12 cellular contexts compared by ENCODE assay signal in the genomic region with DNA sequence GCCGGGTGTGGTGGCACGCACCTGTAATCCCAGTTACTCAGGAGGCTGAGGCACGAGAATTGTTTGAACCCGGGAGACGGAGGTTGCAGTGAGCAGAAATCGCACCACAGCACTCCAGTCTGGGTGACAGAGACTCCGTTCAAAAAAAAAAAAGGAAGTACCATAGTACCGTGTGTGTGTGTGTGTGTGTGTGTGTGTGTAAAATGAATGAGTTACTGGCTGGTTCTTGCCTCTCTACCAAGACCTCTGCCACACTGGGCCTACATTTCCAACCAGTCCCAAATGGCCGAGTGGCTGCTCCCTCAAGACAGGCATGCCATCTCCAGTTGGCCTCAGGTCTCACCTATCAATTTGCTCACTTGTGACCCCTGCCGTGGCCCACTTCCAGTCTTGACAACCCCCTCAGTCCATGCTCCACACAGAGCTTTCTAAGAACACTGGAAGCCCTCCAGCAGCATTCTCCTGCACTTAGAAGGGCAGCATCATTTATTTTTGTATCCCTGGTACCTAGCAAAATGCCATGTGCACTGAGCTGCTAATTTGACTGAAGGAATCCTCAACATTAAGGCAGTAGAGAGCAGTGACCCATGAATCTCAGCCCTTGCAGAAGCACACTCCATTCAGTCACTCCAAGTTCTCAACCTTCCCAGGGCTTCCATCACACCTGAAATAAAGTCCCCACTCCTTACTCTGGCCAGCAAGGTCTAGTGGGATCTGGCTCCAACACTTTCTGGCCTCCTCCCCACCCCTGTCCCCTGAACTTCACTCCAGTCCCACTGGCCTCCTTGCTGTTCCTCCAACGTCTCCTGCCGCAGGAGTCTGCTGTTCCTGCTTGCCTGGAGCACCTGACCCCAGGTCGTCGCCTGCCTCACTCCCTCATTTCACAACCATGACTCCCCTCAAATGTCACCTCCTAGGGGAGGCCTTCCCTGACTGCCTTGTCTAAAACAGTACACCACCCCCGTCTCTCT. TPM values are rescaled to one million over a fixed set of nuclear protein-coding genes. Genes with fewer than 3 reads are reported as not detected.
DNase-seq lines count a peak whose midpoint lies in the region; ATAC-seq and TF ChIP-seq lines count a peak whose summit lies in the region.
"Had no signal": no experiment of that assay in that cellular context is flagged by ENCODE, and none has a peak within 500 bp of the region (broad histone marks: within the 10 kb centered on the region; RNA-seq: fewer than 3 reads in every experiment).

No MANE protein-coding gene starts in this region.

- no peaks in the 10 kb centered on the region for H3K27me3 ChIP-seq in layer of hippocampus (ENCODE audit: control insufficient read depth, insufficient read depth, low read length)
- no peaks in the 10 kb centered on the region for H3K27me3 ChIP-seq in testis
- H3K27me3 ChIP-seq: ovary had no signal

- no peak for DNase-seq in activated CD4-positive, alpha-beta T cell treated with anti-CD3 and anti-CD28 coated beads, Interleukin-2, amount 10 ng/mL, durations not matched to agents 24 days and 14 days
- DNase-seq in activated CD4-positive, alpha-beta T cell treated with anti-CD3 and anti-CD28 coated beads, Interleukin-2, amount 50 U/mL, for 48 hours, result no peak
- DNase-seq in WTC11 (ENCODE audit: low spot score) (no peak), testis (no peak), NCI-H1694 (lab: John Stamatoyannopoulos, UW) (no peak), DMS153 (lab: John Stamatoyannopoulos, UW) (no peak)
- DNase-seq: NCI-H2171, ovary had no signal

- H3K27ac ChIP-seq in layer of hippocampus (ENCODE audit: low read depth, low read length), result peak overlapping the region; percentile 78
- peak overlapping the region; percentile 65 to 91 for H3K27ac ChIP-seq in testis
- H3K27ac ChIP-seq: ovary had no signal

- peak overlapping the region; percentile 47 for H3K4me3 Mint-ChIP-seq in activated CD4-positive, alpha-beta T cell treated with anti-CD3 and anti-CD28 coated beads, Interleukin-2, amount 10 ng/mL, durations not matched to agents 24 days and 14 days
- no peak overlapping the region for H3K4me3 Mint-ChIP-seq in WTC11

- no peak for TF ChIP-seq CTCF in WTC11 (IDR thresholded peaks at IDR 0.05)
- no peak for TF ChIP-seq CTCF in testis (IDR thresholded peaks at IDR 0.05)

- no peaks in the 10 kb centered on the region for H3K9me3 Mint-ChIP-seq in activated CD4-positive, alpha-beta T cell treated with anti-CD3 and anti-CD28 coated beads, Interleukin-2, amount 10 ng/mL, durations not matched to agents 24 days and 14 days
- H3K9me3 Mint-ChIP-seq in WTC11, result no peaks in the 10 kb centered on the region

- peak overlapping the region; percentile 70 for H3K27ac Mint-ChIP-seq in activated CD4-positive, alpha-beta T cell treated with anti-CD3 and anti-CD28 coated beads, Interleukin-2, amount 10 ng/mL, durations not matched to agents 24 days and 14 days
- H3K27ac Mint-ChIP-seq in WTC11, result peak overlapping the region; percentile 87

- no peak for TF ChIP-seq POLR2A in testis (IDR thresholded peaks at IDR 0.05)

- H3K4me1 ChIP-seq in testis, result peaks cover 67% of the 10 kb centered on the region

- POLR2A ChIA-PET in WTC11 (lab: Charles Lee), result no interaction called here

- CTCF ChIA-PET in WTC11 (lab: Charles Lee), result interaction anchor here (0.7 to 1.5 kb wide), 4 partner anchors 55 to 155 kb away, joined by 3 to 6 read pairs (median 3); a partner anchor contains a TSS

- no peaks in the 10 kb centered on the region for H3K36me3 ChIP-seq in testis (ENCODE audit: low read depth, missing control alignments)
- H3K36me3 ChIP-seq: ovary had no signal

- H3K27me3 Mint-ChIP-seq in activated CD4-positive, alpha-beta T cell treated with anti-CD3 and anti-CD28 coated beads, Interleukin-2, amount 10 ng/mL, durations not matched to agents 24 days and 14 days, result no peaks in the 10 kb centered on the region
- no peaks in the 10 kb centered on the region for H3K27me3 Mint-ChIP-seq in WTC11 (ENCODE audit: low read depth)

- H3K4me3 ChIP-seq in testis, result no peak overlapping the region
- H3K4me3 ChIP-seq: ovary had no signal

- no peaks in the 10 kb centered on the region for H3K9me3 ChIP-seq in testis
- H3K9me3 ChIP-seq: ovary had no signal

- H3K36me3 Mint-ChIP-seq in activated CD4-positive, alpha-beta T cell treated with anti-CD3 and anti-CD28 coated beads, Interleukin-2, amount 10 ng/mL, durations not matched to agents 24 days and 14 days (ENCODE audit: low read depth), result peaks cover 81% of the 10 kb centered on the region
- peaks cover 6% of the 10 kb centered on the region; the same call in 1 of the 2 replicates for H3K36me3 Mint-ChIP-seq in WTC11

- no peak for ATAC-seq in WTC11
- ATAC-seq in HG03442 (IDR thresholded peaks at IDR 0.05; ENCODE audit: unreplicated experiment), result no peak

- WGBS in testis, 2 donors, result 80 to 85% methylated on average over 15 of the region's 15 CpGs

- peaks cover 66% of the 10 kb centered on the region for H3K4me1 Mint-ChIP-seq in activated CD4-positive, alpha-beta T cell treated with anti-CD3 and anti-CD28 coated beads, Interleukin-2, amount 10 ng/mL, durations not matched to agents 24 days and 14 days
- peaks cover 16% of the 10 kb centered on the region for H3K4me1 Mint-ChIP-seq in WTC11

- intact Hi-C loops in activated CD4-positive, alpha-beta T cell treated with anti-CD3 and anti-CD28 coated beads, Interleukin-2, amount 10 ng/mL, durations not matched to agents 24 days and 14 days (cut with micrococcal nuclease), result loop anchor here (2.0 kb wide), 1 partner anchor 13 kb away; no protein-coding TSS in a partner anchor
- intact Hi-C loops in testis (cut with DNase I; ENCODE audit: low total_unique reads), result no loop called here

TF ChIP-seq in WTC11, 78 proteins besides CTCF, POLR2A, EP300 and RAD21:
- TF ChIP-seq TEAD4 (CRISPR knock-in tag; IDR thresholded peaks at IDR 0.05) (no peak), NR2C2 (CRISPR knock-in tag; IDR thresholded peaks at IDR 0.05) (no peak), CREM (CRISPR knock-in tag; IDR thresholded peaks at IDR 0.05) (no peak)
- TF ChIP-seq, protein P1, sequence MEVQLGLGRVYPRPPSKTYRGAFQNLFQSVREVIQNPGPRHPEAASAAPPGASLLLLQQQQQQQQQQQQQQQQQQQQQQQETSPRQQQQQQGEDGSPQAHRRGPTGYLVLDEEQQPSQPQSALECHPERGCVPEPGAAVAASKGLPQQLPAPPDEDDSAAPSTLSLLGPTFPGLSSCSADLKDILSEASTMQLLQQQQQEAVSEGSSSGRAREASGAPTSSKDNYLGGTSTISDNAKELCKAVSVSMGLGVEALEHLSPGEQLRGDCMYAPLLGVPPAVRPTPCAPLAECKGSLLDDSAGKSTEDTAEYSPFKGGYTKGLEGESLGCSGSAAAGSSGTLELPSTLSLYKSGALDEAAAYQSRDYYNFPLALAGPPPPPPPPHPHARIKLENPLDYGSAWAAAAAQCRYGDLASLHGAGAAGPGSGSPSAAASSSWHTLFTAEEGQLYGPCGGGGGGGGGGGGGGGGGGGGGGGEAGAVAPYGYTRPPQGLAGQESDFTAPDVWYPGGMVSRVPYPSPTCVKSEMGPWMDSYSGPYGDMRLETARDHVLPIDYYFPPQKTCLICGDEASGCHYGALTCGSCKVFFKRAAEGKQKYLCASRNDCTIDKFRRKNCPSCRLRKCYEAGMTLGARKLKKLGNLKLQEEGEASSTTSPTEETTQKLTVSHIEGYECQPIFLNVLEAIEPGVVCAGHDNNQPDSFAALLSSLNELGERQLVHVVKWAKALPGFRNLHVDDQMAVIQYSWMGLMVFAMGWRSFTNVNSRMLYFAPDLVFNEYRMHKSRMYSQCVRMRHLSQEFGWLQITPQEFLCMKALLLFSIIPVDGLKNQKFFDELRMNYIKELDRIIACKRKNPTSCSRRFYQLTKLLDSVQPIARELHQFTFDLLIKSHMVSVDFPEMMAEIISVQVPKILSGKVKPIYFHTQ (CRISPR knock-in tag; IDR thresholded peaks at IDR 0.05), result no peak
- TF ChIP-seq, protein P2, sequence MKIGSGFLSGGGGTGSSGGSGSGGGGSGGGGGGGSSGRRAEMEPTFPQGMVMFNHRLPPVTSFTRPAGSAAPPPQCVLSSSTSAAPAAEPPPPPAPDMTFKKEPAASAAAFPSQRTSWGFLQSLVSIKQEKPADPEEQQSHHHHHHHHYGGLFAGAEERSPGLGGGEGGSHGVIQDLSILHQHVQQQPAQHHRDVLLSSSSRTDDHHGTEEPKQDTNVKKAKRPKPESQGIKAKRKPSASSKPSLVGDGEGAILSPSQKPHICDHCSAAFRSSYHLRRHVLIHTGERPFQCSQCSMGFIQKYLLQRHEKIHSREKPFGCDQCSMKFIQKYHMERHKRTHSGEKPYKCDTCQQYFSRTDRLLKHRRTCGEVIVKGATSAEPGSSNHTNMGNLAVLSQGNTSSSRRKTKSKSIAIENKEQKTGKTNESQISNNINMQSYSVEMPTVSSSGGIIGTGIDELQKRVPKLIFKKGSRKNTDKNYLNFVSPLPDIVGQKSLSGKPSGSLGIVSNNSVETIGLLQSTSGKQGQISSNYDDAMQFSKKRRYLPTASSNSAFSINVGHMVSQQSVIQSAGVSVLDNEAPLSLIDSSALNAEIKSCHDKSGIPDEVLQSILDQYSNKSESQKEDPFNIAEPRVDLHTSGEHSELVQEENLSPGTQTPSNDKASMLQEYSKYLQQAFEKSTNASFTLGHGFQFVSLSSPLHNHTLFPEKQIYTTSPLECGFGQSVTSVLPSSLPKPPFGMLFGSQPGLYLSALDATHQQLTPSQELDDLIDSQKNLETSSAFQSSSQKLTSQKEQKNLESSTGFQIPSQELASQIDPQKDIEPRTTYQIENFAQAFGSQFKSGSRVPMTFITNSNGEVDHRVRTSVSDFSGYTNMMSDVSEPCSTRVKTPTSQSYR (CRISPR knock-in tag; IDR thresholded peaks at IDR 0.05), result no peak

RNA-seq across cellular contexts. Expression of a gene that starts 29.9 kb away (rescaled TPM):
- total RNA-seq in activated CD4-positive, alpha-beta T cell treated with anti-CD3 and anti-CD28 coated beads, Interleukin-2, amount 10 ng/mL, durations not matched to agents 24 days and 14 days, result not detected in 2 replicates
- total RNA-seq in WTC11 (2021), result 0.44 TPM in 1 of 3 replicates, not detected in the others
- total RNA-seq in testis, result 1 to 10 TPM; 6.0 to 6.1 TPM
- 2.2 TPM for polyA plus RNA-seq in testis (ENCODE audit: insufficient read depth, low read depth, low replicate concordance)
- total RNA-seq: activated CD8-positive, alpha-beta memory T cell treated with anti-CD3 and anti-CD28 coated beads for 36 hours had no signal
- polyA plus RNA-seq: AG04450 had no signal

RNA-seq across cellular contexts. Expression of a gene that starts 55.1 kb away (rescaled TPM):
- total RNA-seq in activated CD4-positive, alpha-beta T cell treated with anti-CD3 and anti-CD28 coated beads, Interleukin-2, amount 10 ng/mL, durations not matched to agents 24 days and 14 days, result 379 and 381 TPM in 2 replicates
- total RNA-seq in WTC11 (2021), result 52.9 to 62.0 TPM (median 53.9 TPM) in 3 replicates
- total RNA-seq in testis, result 10 to 100 TPM; 83.0 to 84.7 TPM
- polyA plus RNA-seq in testis (ENCODE audit: insufficient read depth, low read depth, low replicate concordance), result 122 TPM
